In the genomic region with DNA sequence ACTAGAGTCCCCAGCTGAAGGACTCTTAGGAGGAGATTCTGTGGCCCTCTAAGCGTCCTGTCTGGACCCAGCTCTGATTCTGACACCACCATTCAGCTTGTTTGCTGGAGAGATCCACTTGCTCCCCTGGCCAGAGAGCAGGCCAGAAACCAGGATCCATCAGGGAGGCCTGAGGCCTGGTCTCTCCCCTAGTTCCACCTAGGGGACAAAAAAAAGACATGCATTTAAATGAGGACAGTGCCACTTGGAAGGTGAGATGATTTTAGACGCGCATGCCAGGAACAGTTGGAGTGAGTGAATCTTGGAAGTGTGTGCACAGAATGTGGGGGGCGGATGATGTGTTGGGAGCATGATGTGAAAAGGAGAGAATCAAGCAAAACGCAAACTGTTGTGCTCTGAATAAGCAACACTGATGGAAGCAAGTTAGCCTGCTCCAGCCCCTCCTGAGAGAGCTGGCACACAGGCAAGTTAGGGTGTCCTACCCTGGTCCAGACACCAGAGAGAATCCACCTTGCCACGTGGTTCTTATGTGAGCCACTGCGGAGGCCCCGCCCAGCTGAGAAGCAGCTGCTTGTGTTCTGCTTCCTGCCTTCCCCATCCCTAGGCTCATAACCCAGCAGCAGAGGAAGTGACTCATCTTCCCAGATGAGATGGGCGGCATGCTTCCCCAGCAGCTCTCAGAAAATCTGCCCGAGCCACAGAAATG, we compare ENCODE assay signal across 8 cellular contexts. TPM values are rescaled to one million over a fixed set of nuclear protein-coding genes. Genes with fewer than 3 reads are reported as not detected.
DNase-seq lines count a peak whose midpoint lies in the region; ATAC-seq and TF ChIP-seq lines count a peak whose summit lies in the region.

No MANE protein-coding gene starts in this region.

- ATAC-seq in left lung (peak; percentile 84), HG03439 (IDR thresholded peaks at IDR 0.05; ENCODE audit: unreplicated experiment) (no peak)

- no peak overlapping the region for H3K4me3 ChIP-seq in left lung

- peak; percentile 11 for DNase-seq in DMS79 (lab: John Stamatoyannopoulos, UW)
- peak; percentile 96 for DNase-seq in HCEC 1CT
- DNase-seq in NCI-H2196 treated with DMSO at 0.1 percent for 48 hours (lab: John Stamatoyannopoulos, UW; ENCODE audit: unreplicated experiment): peak; percentile 83
- peak; percentile 75 to 80 for DNase-seq in activated CD4-positive, alpha-beta T cell treated with anti-CD3 and anti-CD28 coated beads for 4 hours
- peak; percentile 50 for DNase-seq in cerebellar cortex (ENCODE audit: low spot score)
- DNase-seq in left lung: peak; percentile 85 to 89
- peak; percentile 34 to 68 (median 64) for DNase-seq in stimulated activated CD4-positive, alpha-beta T cell treated with anti-CD3 and anti-CD28 coated beads, TNF-alpha, amount 100 ng/mL, for 4 hours (ENCODE audit: low read depth in 3 of 3)

- H3K27me3 ChIP-seq in left lung: peaks cover 0 to 21% of the 10 kb centered on the region in 2 donors

- TF ChIP-seq CTCF in left lung (IDR thresholded peaks at IDR 0.05): peak in 1 of 2 donors; percentile 23

- H3K9me3 ChIP-seq in left lung: no peaks in the 10 kb centered on the region

- peaks cover 8 to 53% of the 10 kb centered on the region in 2 donors for H3K4me1 ChIP-seq in left lung

- intact Hi-C loops in left lung (cut with DNase I): loop anchor here (5.0 to 10.0 kb wide), 2 partner anchors 52 to 104 kb away; no protein-coding TSS in a partner anchor

- H3K36me3 ChIP-seq in left lung: no peaks in the 10 kb centered on the region

- H3K27ac ChIP-seq in left lung: peak overlapping the region; percentile 59 to 70

RNA-seq across cellular contexts. Expression of gene SLCO2B1, which starts 8.0 kb away (rescaled TPM):
- 100 to 1,000 TPM; 145 to 220 TPM for total RNA-seq in left lung

RNA-seq across cellular contexts. Expression of gene OR2AT4, which starts 46.2 kb away (rescaled TPM):
- total RNA-seq in left lung: not detected

Comparison
In these comparisons a context has a peak if more than half of its experiments do, and no peak if none do; other contexts are left out.
1. DNase-seq: peak in every context shown above with its lines; median percentile 96 in HCEC 1CT; 87 in left lung; 83 in NCI-H2196 treated with DMSO at 0.1 percent for 48 hours; 78 in activated CD4-positive, alpha-beta T cell treated with anti-CD3 and anti-CD28 coated beads for 4 hours; 64 in stimulated activated CD4-positive, alpha-beta T cell treated with anti-CD3 and anti-CD28 coated beads, TNF-alpha, amount 100 ng/mL, for 4 hours; 50 in cerebellar cortex; 11 in DMS79.